In the genomic region with DNA sequence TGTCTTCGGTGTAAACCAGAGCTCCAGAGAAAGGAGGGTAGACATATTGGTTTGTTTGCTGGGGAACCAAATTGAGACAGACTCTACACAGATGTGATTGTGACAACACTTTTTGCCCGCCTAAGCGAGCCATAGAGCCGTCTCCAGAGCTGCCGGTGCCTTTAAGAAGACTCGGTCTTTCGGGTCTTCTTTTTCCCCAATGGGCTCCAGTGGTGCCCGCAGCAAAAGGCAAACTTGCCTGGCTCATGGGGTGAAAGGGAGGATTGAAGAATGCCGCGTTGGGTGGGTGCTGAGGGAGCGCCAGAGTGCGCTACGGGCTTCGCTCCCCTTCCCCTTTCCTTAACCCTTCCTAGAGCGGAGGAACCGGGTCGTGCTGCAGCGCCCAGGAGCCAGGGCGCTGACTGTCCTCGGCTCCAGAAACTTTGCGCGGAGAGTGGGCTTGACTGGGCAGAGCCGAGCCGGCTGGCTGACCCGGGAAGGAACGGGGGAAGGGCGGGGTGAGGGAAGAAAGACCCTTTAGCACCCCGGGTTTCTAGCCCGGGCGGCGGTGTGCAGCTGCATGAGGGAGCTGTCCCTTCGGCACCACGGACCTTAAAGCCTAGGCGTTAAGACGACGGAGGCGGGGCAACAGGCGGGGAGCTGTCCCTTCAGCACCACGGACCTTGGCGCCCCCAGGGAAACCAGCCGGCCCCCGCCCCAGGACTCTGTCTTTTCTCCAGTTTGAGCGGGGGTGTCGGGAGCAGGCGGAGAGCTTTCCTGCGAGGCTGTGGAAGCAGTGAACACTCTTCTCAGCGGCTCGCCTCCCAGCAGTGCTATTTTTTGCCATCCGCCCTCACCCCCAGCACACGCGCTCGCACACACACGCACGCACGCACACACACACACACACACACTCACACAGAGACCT, we compare ENCODE assay signal across 9 cellular contexts. TPM values are rescaled to one million over a fixed set of nuclear protein-coding genes. Genes with fewer than 3 reads are reported as not detected.
DNase-seq lines count a peak whose midpoint lies in the region; ATAC-seq and TF ChIP-seq lines count a peak whose summit lies in the region.
"Had no signal": no experiment of that assay in that cellular context is flagged by ENCODE, and none has a peak within 500 bp of the region (broad histone marks: within the 10 kb centered on the region; RNA-seq: fewer than 3 reads in every experiment).

TSS of gene CACNG3 (plus strand) at position 890 of the 907 bp plus-strand sequence. CDS start 420 bp downstream, outside the sequence.

- peaks cover 70 to 85% of the 10 kb centered on the region in 2 donors for H3K27me3 Mint-ChIP-seq in effector memory CD8-positive, alpha-beta T cell
- H3K27me3 Mint-ChIP-seq in natural killer cell (ENCODE audit: low read depth in 2 of 2) = peaks cover 52 to 84% of the 10 kb centered on the region in 2 donors

- no TSS peak for BruUV-seq in A673 (replicated peaks; lab: Mats Ljungman, UMichigan)

- H3K9me3 ChIP-seq in A673 (ENCODE audit: low read depth, low read length, poor library complexity, severe bottlenecking) = no peaks in the 10 kb centered on the region
- no peaks in the 10 kb centered on the region for H3K9me3 ChIP-seq in gastrocnemius medialis

- H3K4me3 ChIP-seq in A673 (ENCODE audit: low read depth, low read length, poor library complexity, severe bottlenecking) (peak within 1 kb of the TSS; percentile 53), gastrocnemius medialis (no peak within 1 kb of the TSS)

- in situ Hi-C loops in gastrocnemius medialis (cut with MboI; ENCODE audit: low sequenced_read_pairs in 4 of 4) = no loop called here

- peak; percentile 72 for ATAC-seq in effector memory CD8-positive, alpha-beta T cell (replicated peaks)
- ATAC-seq in natural killer cell = peak; percentile 82 to 98 (median 92)
- ATAC-seq in gastrocnemius medialis = no peak
- no peak for ATAC-seq in HG03097 (IDR thresholded peaks at IDR 0.05; ENCODE audit: low FRiP score, unreplicated experiment)

- peaks cover 0 to 3% of the 10 kb centered on the region in 2 donors for H3K4me1 Mint-ChIP-seq in effector memory CD8-positive, alpha-beta T cell (ENCODE audit: low read depth in 2 of 2)
- H3K4me1 Mint-ChIP-seq in natural killer cell = peaks cover 0 to 4% of the 10 kb centered on the region in 2 donors

- CTCF ChIA-PET in A673 (lab: Charles Lee) = interaction anchor here (0.5 to 2.2 kb wide), 6 partner anchors 185 to 1361 kb away, joined by 3 to 12 read pairs (median 5); no protein-coding TSS in a partner anchor

- peak within 1 kb of the TSS; percentile 86 for H3K27ac ChIP-seq in A673 (ENCODE audit: low read depth, low read length, poor library complexity, severe bottlenecking)
- H3K27ac ChIP-seq in gastrocnemius medialis = no peak within 1 kb of the TSS

- H3K36me3 ChIP-seq in A673 (ENCODE audit: insufficient read depth, low read length, poor library complexity, severe bottlenecking) (no peaks in the 10 kb centered on the region), gastrocnemius medialis (no peaks in the 10 kb centered on the region)

- intact Hi-C loops in A673 (cut with micrococcal nuclease; ENCODE audit: unreplicated experiment) = loop anchor here (2.0 to 10.0 kb wide), 3 partner anchors 47 to 521 kb away; no protein-coding TSS in a partner anchor
- intact Hi-C loops in natural killer cell (cut with micrococcal nuclease) = no loop called here
- intact Hi-C loops in gastrocnemius medialis (cut with DNase I; ENCODE audit: low total_unique reads) = no loop called here

- TF ChIP-seq CTCF in A673 (conservative IDR thresholded peaks at IDR 0.05; ENCODE audit: low read depth, low read length) (no peak), natural killer cell (IDR thresholded peaks at IDR 0.05) (no peak), gastrocnemius medialis (IDR thresholded peaks at IDR 0.05 in 4 of 5, conservative IDR thresholded peaks at IDR 0.05 in 1 of 5) (no peak)

- H3K4me1 ChIP-seq in A673 (ENCODE audit: insufficient read depth, low read length, poor library complexity, severe bottlenecking) = peaks cover 24% of the 10 kb centered on the region
- no peaks in the 10 kb centered on the region for H3K4me1 ChIP-seq in gastrocnemius medialis

- H3K27ac Mint-ChIP-seq in effector memory CD8-positive, alpha-beta T cell = no peak within 1 kb of the TSS
- H3K27ac Mint-ChIP-seq in natural killer cell = no peak within 1 kb of the TSS
- H3K27ac Mint-ChIP-seq: activated naive CD8-positive, alpha-beta T cell had no signal

- H3K27me3 ChIP-seq in A673 (replicated peaks; ENCODE audit: insufficient read depth, low read depth, low read length, poor library complexity) (peaks cover 7% of the 10 kb centered on the region), gastrocnemius medialis (peaks cover 0 to 13% (median 0%) of the 10 kb centered on the region in 3 donors)

- H3K4me3 Mint-ChIP-seq in effector memory CD8-positive, alpha-beta T cell = no peak within 1 kb of the TSS
- no peak within 1 kb of the TSS for H3K4me3 Mint-ChIP-seq in natural killer cell
- H3K4me3 Mint-ChIP-seq: activated naive CD8-positive, alpha-beta T cell had no signal

- H3K9me3 Mint-ChIP-seq in effector memory CD8-positive, alpha-beta T cell = no peaks in the 10 kb centered on the region
- no peaks in the 10 kb centered on the region for H3K9me3 Mint-ChIP-seq in natural killer cell

- POLR2A ChIA-PET in A673 (lab: Charles Lee; ENCODE audit: low non-redundant PET) = no interaction called here

- H3K36me3 Mint-ChIP-seq in effector memory CD8-positive, alpha-beta T cell (ENCODE audit: insufficient read depth) = no peaks in the 10 kb centered on the region
- no peaks in the 10 kb centered on the region for H3K36me3 Mint-ChIP-seq in natural killer cell
- H3K36me3 Mint-ChIP-seq: activated naive CD8-positive, alpha-beta T cell had no signal

- DNase-seq in A673 (ENCODE audit: low spot score) = peak; percentile 94
- DNase-seq in HuH-7 (ENCODE audit: low spot score) = peak; percentile 41
- peak; percentile 13 to 15 for DNase-seq in activated CD4-positive, alpha-beta T cell treated with anti-CD3 and anti-CD28 coated beads, Interleukin-2, amount 50 U/mL, for 24 hours (ENCODE audit: low read depth in 1 of 2, low spot score in 1 of 2)
- peak; percentile 31 to 42 (median 36) for DNase-seq in effector memory CD8-positive, alpha-beta T cell
- peak; percentile 40 for DNase-seq in natural killer cell
- DNase-seq in gastrocnemius medialis = no peak
- no peak for DNase-seq in HPDE6-E6E7 (ENCODE audit: extremely low spot score)

- TF ChIP-seq POLR2A in gastrocnemius medialis (IDR thresholded peaks at IDR 0.05) = no peak

RNA-seq across cellular contexts. Expression of gene CACNG3, which starts in this region (rescaled TPM):
- 3.5 and 3.6 TPM in 2 replicates for total RNA-seq in A673 (2021)
- total RNA-seq in natural killer cell = not detected
- not detected for total RNA-seq in gastrocnemius medialis

Comparison
In these comparisons a context has a peak if more than half of its experiments do, and no peak if none do; other contexts are left out.
1. Peak in DNase-seq and ATAC-seq in natural killer cell; RNA of the gene not detected or under 1 TPM.
2. DNase-seq: peak in A673 (single experiment), HuH-7 (single experiment), activated CD4-positive, alpha-beta T cell treated with anti-CD3 and anti-CD28 coated beads, Interleukin-2, amount 50 U/mL, for 24 hours (2 of 2) and effector memory CD8-positive, alpha-beta T cell (3 of 3); none in gastrocnemius medialis (0 of 2) and HPDE6-E6E7 (single experiment).